8 cellular contexts compared by ENCODE assay signal in the genomic region with DNA sequence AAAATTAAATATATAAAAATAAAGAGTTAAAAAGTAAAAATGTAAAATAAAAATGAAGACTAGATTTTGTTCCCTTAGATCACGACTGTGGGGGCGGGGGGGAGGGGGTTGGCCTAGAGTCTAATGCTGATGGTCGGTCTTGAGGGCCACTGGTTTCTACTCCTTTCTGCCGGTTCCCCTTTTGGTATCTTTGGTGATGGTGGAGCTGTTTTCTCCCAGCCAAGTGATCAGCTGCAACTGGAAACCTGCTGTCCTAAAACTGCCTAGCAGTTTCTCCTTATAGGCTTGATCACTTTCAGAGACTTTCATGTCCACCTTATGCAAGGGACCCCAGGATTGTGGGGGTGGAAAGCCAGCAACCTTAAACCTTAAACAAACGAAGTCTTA. TPM values are rescaled to one million over a fixed set of nuclear protein-coding genes. Genes with fewer than 3 reads are reported as not detected.
DNase-seq lines count a peak whose midpoint lies in the region; ATAC-seq and TF ChIP-seq lines count a peak whose summit lies in the region.

No MANE protein-coding gene starts in this region.

- no peak for TF ChIP-seq RAD21 in neural cell (conservative IDR thresholded peaks at IDR 0.05)

- H2AFZ ChIP-seq in OCI-LY1 (ENCODE audit: low read length) (no peak overlapping the region), neural cell (ENCODE audit: low read depth, low read length) (no peak overlapping the region)

- intact Hi-C loops in left cardiac atrium (cut with DNase I): loop anchor here in 1 of 2 donors (5.0 kb wide), 2 partner anchors 78 to 113 kb away; a partner anchor contains a TSS

- H3K79me2 ChIP-seq in OCI-LY1 (ENCODE audit: insufficient read depth, low read length) (peaks cover 35% of the 10 kb centered on the region), neural cell (replicated peaks; ENCODE audit: insufficient read depth, low read length) (peaks cover 38% of the 10 kb centered on the region)

- H3K27ac ChIP-seq in cardiac muscle cell (no peak overlapping the region), OCI-LY1 (ENCODE audit: low read depth, low read length, poor library complexity, severe bottlenecking) (peak overlapping the region; percentile 43), duodenal mucosa (ENCODE audit: low read depth, low read length) (no peak overlapping the region), neural cell (ENCODE audit: low read length) (no peak overlapping the region)

- H3K27me3 ChIP-seq in cardiac muscle cell: no peaks in the 10 kb centered on the region
- no peaks in the 10 kb centered on the region for H3K27me3 ChIP-seq in OCI-LY1 (ENCODE audit: insufficient read depth, low read length)
- H3K27me3 ChIP-seq in duodenal mucosa (ENCODE audit: control insufficient read depth in 1 of 2, insufficient read depth in 2 of 2, low read length in 2 of 2): no peaks in the 10 kb centered on the region
- no peaks in the 10 kb centered on the region for H3K27me3 ChIP-seq in neural cell (ENCODE audit: insufficient read depth, low read depth, low read length)

- peaks cover 6% of the 10 kb centered on the region for H3K4me1 ChIP-seq in cardiac muscle cell (ENCODE audit: low read depth)
- peaks cover 31% of the 10 kb centered on the region for H3K4me1 ChIP-seq in OCI-LY1 (ENCODE audit: insufficient read depth, low read length, severe bottlenecking)
- peaks cover 11 to 27% of the 10 kb centered on the region in 2 donors for H3K4me1 ChIP-seq in duodenal mucosa (ENCODE audit: control insufficient read depth in 1 of 2, insufficient read depth in 2 of 2, low read length in 2 of 2)

- no peak for DNase-seq in cardiac muscle cell (ENCODE audit: low read depth in 1 of 2, low spot score in 1 of 2)
- DNase-seq in left cardiac atrium: no peak
- no peak for DNase-seq in DMS153 (lab: John Stamatoyannopoulos, UW)
- DNase-seq in GOT3 (lab: John Stamatoyannopoulos, UW): no peak

- H4K20me1 ChIP-seq in OCI-LY1 (ENCODE audit: insufficient read depth, low read length): no peaks in the 10 kb centered on the region
- no peaks in the 10 kb centered on the region for H4K20me1 ChIP-seq in neural cell (ENCODE audit: insufficient read depth)

- H3K4me2 ChIP-seq in OCI-LY1 (ENCODE audit: low read length) (peak overlapping the region; percentile 98), neural cell (ENCODE audit: low read length) (peak overlapping the region; percentile 82)

- no peak for TF ChIP-seq EP300 in neural cell (conservative IDR thresholded peaks at IDR 0.05; ENCODE audit: poor library complexity, severe bottlenecking)

- H3K36me3 ChIP-seq in cardiac muscle cell (peaks cover 8% of the 10 kb centered on the region), OCI-LY1 (ENCODE audit: insufficient read depth, low read length) (peaks cover 25% of the 10 kb centered on the region), duodenal mucosa (ENCODE audit: control insufficient read depth in 1 of 2, insufficient read depth in 2 of 2, low read length in 2 of 2) (peaks cover 6 to 23% of the 10 kb centered on the region in 2 donors), neural cell (ENCODE audit: insufficient read depth, low read length) (no peaks in the 10 kb centered on the region)

- peak overlapping the region; percentile 59 for H3K4me3 ChIP-seq in cardiac muscle cell
- peak overlapping the region; percentile 88 for H3K4me3 ChIP-seq in OCI-LY1 (ENCODE audit: low read depth, low read length, poor library complexity, severe bottlenecking)
- H3K4me3 ChIP-seq in duodenal mucosa (ENCODE audit: low read depth in 1 of 2, low read length in 2 of 2): peak overlapping the region; percentile 95 to 96
- peak overlapping the region; percentile 96 for H3K4me3 ChIP-seq in neural cell (ENCODE audit: low read length)

- ATAC-seq in left cardiac atrium (no peak), HG02798 (IDR thresholded peaks at IDR 0.05; ENCODE audit: poor library complexity, unreplicated experiment) (no peak)

- H3K9ac ChIP-seq in OCI-LY1 (ENCODE audit: low read length) (peak overlapping the region; percentile 86), duodenal mucosa (ENCODE audit: low read depth in 1 of 2, low read length in 2 of 2) (no peak overlapping the region), neural cell (ENCODE audit: low read length) (no peak overlapping the region)

- H3K9me2 ChIP-seq in OCI-LY1 (ENCODE audit: low read depth, low read length) (no peaks in the 10 kb centered on the region), neural cell (ENCODE audit: insufficient read depth, low read length) (no peaks in the 10 kb centered on the region)

- TF ChIP-seq CTCF in cardiac muscle cell (IDR thresholded peaks at IDR 0.05; ENCODE audit: low read depth, low read length) (no peak), OCI-LY1 (IDR thresholded peaks at IDR 0.05; ENCODE audit: low read length) (no peak), neural cell (IDR thresholded peaks at IDR 0.05; ENCODE audit: poor library complexity, severe bottlenecking) (no peak)

- H3F3A ChIP-seq in OCI-LY1 (ENCODE audit: insufficient read depth, low read length): no peaks in the 10 kb centered on the region
- no peaks in the 10 kb centered on the region for H3F3A ChIP-seq in neural cell (ENCODE audit: insufficient read depth, low read length, poor library complexity, severe bottlenecking)

- no peaks in the 10 kb centered on the region for H3K9me3 ChIP-seq in cardiac muscle cell (ENCODE audit: low read depth)
- no peaks in the 10 kb centered on the region for H3K9me3 ChIP-seq in OCI-LY1 (ENCODE audit: low read length)
- H3K9me3 ChIP-seq in duodenal mucosa (ENCODE audit: control insufficient read depth in 1 of 2, low read length in 2 of 2): no peaks in the 10 kb centered on the region
- no peaks in the 10 kb centered on the region for H3K9me3 ChIP-seq in neural cell (ENCODE audit: low read length)

TF ChIP-seq in neural cell, 6 proteins besides CTCF, POLR2A, EP300 and RAD21:
- no peak for TF ChIP-seq POLR2AphosphoS5 (IDR thresholded peaks at IDR 0.05)
- TF ChIP-seq, protein P1, sequence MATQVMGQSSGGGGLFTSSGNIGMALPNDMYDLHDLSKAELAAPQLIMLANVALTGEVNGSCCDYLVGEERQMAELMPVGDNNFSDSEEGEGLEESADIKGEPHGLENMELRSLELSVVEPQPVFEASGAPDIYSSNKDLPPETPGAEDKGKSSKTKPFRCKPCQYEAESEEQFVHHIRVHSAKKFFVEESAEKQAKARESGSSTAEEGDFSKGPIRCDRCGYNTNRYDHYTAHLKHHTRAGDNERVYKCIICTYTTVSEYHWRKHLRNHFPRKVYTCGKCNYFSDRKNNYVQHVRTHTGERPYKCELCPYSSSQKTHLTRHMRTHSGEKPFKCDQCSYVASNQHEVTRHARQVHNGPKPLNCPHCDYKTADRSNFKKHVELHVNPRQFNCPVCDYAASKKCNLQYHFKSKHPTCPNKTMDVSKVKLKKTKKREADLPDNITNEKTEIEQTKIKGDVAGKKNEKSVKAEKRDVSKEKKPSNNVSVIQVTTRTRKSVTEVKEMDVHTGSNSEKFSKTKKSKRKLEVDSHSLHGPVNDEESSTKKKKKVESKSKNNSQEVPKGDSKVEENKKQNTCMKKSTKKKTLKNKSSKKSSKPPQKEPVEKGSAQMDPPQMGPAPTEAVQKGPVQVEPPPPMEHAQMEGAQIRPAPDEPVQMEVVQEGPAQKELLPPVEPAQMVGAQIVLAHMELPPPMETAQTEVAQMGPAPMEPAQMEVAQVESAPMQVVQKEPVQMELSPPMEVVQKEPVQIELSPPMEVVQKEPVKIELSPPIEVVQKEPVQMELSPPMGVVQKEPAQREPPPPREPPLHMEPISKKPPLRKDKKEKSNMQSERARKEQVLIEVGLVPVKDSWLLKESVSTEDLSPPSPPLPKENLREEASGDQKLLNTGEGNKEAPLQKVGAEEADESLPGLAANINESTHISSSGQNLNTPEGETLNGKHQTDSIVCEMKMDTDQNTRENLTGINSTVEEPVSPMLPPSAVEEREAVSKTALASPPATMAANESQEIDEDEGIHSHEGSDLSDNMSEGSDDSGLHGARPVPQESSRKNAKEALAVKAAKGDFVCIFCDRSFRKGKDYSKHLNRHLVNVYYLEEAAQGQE (IDR thresholded peaks at IDR 0.05; ENCODE audit: borderline replicate concordance): no peak
- TF ChIP-seq SMC3 (conservative IDR thresholded peaks at IDR 0.05; ENCODE audit: poor library complexity): no peak
- no peak for TF ChIP-seq TAF1 (IDR thresholded peaks at IDR 0.05; ENCODE audit: low read depth)
- TF ChIP-seq MXI1 (conservative IDR thresholded peaks at IDR 0.05; ENCODE audit: poor library complexity, severe bottlenecking): no peak

RNA-seq across cellular contexts. Expression of a gene that starts 1.1 kb away (rescaled TPM):
- total RNA-seq in cardiac muscle cell (29.9 and 52.8 TPM in 2 replicates), left cardiac atrium (1 to 10 TPM; 2.0 to 2.2 TPM)
- polyA plus RNA-seq in cardiac muscle cell (20.1 and 24.4 TPM in 2 replicates), neural cell (122 and 123 TPM in 2 replicates)
- polyA minus RNA-seq in neural cell: 39.2 and 43.9 TPM in 2 replicates

RNA-seq across cellular contexts. Expression of a gene that starts 1.5 kb away (rescaled TPM):
- 23.9 and 37.7 TPM in 2 replicates for total RNA-seq in cardiac muscle cell
- 47.2 and 58.7 TPM in 2 replicates for polyA plus RNA-seq in cardiac muscle cell
- 10 to 100 TPM; 23.2 to 29.3 TPM for total RNA-seq in left cardiac atrium
- polyA plus RNA-seq in neural cell: 47.5 and 51.8 TPM in 2 replicates
- 33.6 and 34.5 TPM in 2 replicates for polyA minus RNA-seq in neural cell
